ENCODE assay signal across 11 cellular contexts in genomic region chr7:36278069-36278766, GRCh38.
DNase-seq lines count a peak whose midpoint lies in the region; ATAC-seq and TF ChIP-seq lines count a peak whose summit lies in the region.
"Had no signal": no experiment of that assay in that cellular context is flagged by ENCODE, and none has a peak within 500 bp of the region (broad histone marks: within the 10 kb centered on the region; RNA-seq: fewer than 3 reads in every experiment).

No MANE protein-coding gene starts in this region.

- H3K4me1 ChIP-seq in GM23248 (ENCODE audit: insufficient read depth) (peaks cover 26% of the 10 kb centered on the region), prostate gland (replicated peaks) (peaks cover 8% of the 10 kb centered on the region)

- H3K9me3 ChIP-seq in GM23248 (ENCODE audit: low read depth): no peaks in the 10 kb centered on the region
- no peaks in the 10 kb centered on the region for H3K9me3 ChIP-seq in prostate gland
- H3K9me3 ChIP-seq: tibial artery had no signal

- no peak overlapping the region for H3K27ac ChIP-seq in GM23248
- peak overlapping the region; percentile 32 to 36 for H3K27ac ChIP-seq in prostate gland
- H3K27ac ChIP-seq: parathyroid adenoma had no signal

- H3K4me2 ChIP-seq in GM23248 (ENCODE audit: unreplicated experiment): peak overlapping the region; percentile 39

- no peak overlapping the region for H2AFZ ChIP-seq in GM23248
- H2AFZ ChIP-seq: parathyroid adenoma had no signal

- H3K9ac ChIP-seq in GM23248: no peak overlapping the region
- H3K9ac ChIP-seq: parathyroid adenoma had no signal

- H3K9me2 ChIP-seq in GM23248 (ENCODE audit: insufficient read depth): no peaks in the 10 kb centered on the region

- no peak for TF ChIP-seq POLR2A in prostate gland (IDR thresholded peaks at IDR 0.05)

- TF ChIP-seq CTCF in prostate gland (IDR thresholded peaks at IDR 0.05): no peak

- no peaks in the 10 kb centered on the region for H4K20me1 ChIP-seq in GM23248 (ENCODE audit: insufficient read depth)

- intact Hi-C loops in prostate gland (cut with DNase I): loop anchor here (5.0 kb wide), 2 partner anchors 46 to 71 kb away; no protein-coding TSS in a partner anchor

- in situ Hi-C loops in GM23248 (cut with MboI): no loop called here

- WGBS in GM23248 (ENCODE audit: low coverage in 1 of 2, low lambda C conversion rate in 2 of 2, missing lambda C conversion rate in 2 of 2), 2 experiments: 32 to 36% methylated on average over 9 of the region's 9 CpGs
- WGBS in prostate gland: 45% methylated on average over 9 of the region's 9 CpGs

- H3K4me3 ChIP-seq in GM23248 (no peak overlapping the region), prostate gland (no peak overlapping the region)
- H3K4me3 ChIP-seq: tibial artery had no signal

- peaks cover 12% of the 10 kb centered on the region; the same call in 1 of the 2 replicates for H3F3A ChIP-seq in GM23248 (ENCODE audit: insufficient read depth)

- no peaks in the 10 kb centered on the region for H3K36me3 ChIP-seq in GM23248 (ENCODE audit: low read depth)
- H3K36me3 ChIP-seq in prostate gland: no peaks in the 10 kb centered on the region
- H3K36me3 ChIP-seq: tibial artery had no signal

- no peaks in the 10 kb centered on the region for H3K79me2 ChIP-seq in GM23248 (ENCODE audit: insufficient read depth)
- H3K79me2 ChIP-seq: parathyroid adenoma had no signal

- H3K27me3 ChIP-seq in GM23248 (replicated peaks; ENCODE audit: insufficient read depth) (no peaks in the 10 kb centered on the region), prostate gland (replicated peaks; ENCODE audit: insufficient read depth) (no peaks in the 10 kb centered on the region)
- H3K27me3 ChIP-seq: tibial artery had no signal

- DNase-seq in GM23248: no peak
- peak; percentile 97 for DNase-seq in NCI-H69 (lab: John Stamatoyannopoulos, UW)
- peak; percentile 31 for DNase-seq in ecto neural progenitor cell (ENCODE audit: low spot score)
- DNase-seq in prostate gland (ENCODE audit: low spot score): no peak
- DNase-seq in T-helper 1 cell: no peak
- no peak for DNase-seq in NCI-H2196 (lab: John Stamatoyannopoulos, UW; ENCODE audit: unreplicated experiment)
- DNase-seq: anterior cingulate cortex had no signal

- no peak for ATAC-seq in GM18868 (IDR thresholded peaks at IDR 0.05; ENCODE audit: unreplicated experiment)
- ATAC-seq in HG02623 (IDR thresholded peaks at IDR 0.05; ENCODE audit: unreplicated experiment): no peak

Comparison
In these comparisons a context has a peak if more than half of its experiments do, and no peak if none do; other contexts are left out.
1. DNase-seq: peak in NCI-H69 (single experiment) and ecto neural progenitor cell (single experiment); none in GM23248 (single experiment), prostate gland (single experiment), T-helper 1 cell (0 of 5) and NCI-H2196 (single experiment).